ENCODE assay signal across 8 cellular contexts in genomic region chr14:73238262-73238852, GRCh38. TPM values are rescaled to one million over a fixed set of nuclear protein-coding genes. Genes with fewer than 3 reads are reported as not detected.
DNase-seq lines count a peak whose midpoint lies in the region; ATAC-seq and TF ChIP-seq lines count a peak whose summit lies in the region.

No MANE protein-coding gene starts in this region.

- POLR2A ChIA-PET in AG04450 (lab: Yijun Ruan, JAX), result interaction anchor here (0.5 to 1.5 kb wide), 6 partner anchors 10 to 228 kb away, joined by 3 to 6 read pairs (median 3); partner anchors contain the start of gene PSEN1
- POLR2A ChIA-PET in HEK293 (lab: Yijun Ruan, JAX), result interaction anchor here (0.7 to 2.1 kb wide), 3 partner anchors 102 to 220 kb away, joined by 3 to 8 read pairs (median 4); partner anchors contain the start of genes NUMB, PSEN1 and RBM25

- H3K9me3 ChIP-seq in AG04450 (ENCODE audit: control insufficient read depth, insufficient read depth, low read length) (no peaks in the 10 kb centered on the region), HEK293 (ENCODE audit: control insufficient read depth, insufficient read depth, low read depth, low read length) (no peaks in the 10 kb centered on the region)

- H3K27me3 ChIP-seq in AG04450 (ENCODE audit: control insufficient read depth, insufficient read depth, low read length), result peaks cover 37% of the 10 kb centered on the region

- H3K4me1 ChIP-seq in HEK293 (ENCODE audit: control insufficient read depth, insufficient read depth, low read length), result peaks cover 13% of the 10 kb centered on the region

- ATAC-seq in GM18502 (IDR thresholded peaks at IDR 0.05; ENCODE audit: poor library complexity, unreplicated experiment), result no peak

- H3K27ac ChIP-seq in AG04450 (ENCODE audit: low read depth, low read length), result peak overlapping the region; percentile 0
- peak overlapping the region; percentile 77 for H3K27ac ChIP-seq in HEK293 (ENCODE audit: extremely low read depth, low read depth, low read length)
- peak overlapping the region in 17 of 21 experiments; percentile 19 to 86 (median 61) for H3K27ac ChIP-seq in skin epidermis

- CTCF ChIA-PET in AG04450 (lab: Charles Lee), result interaction anchor here (1.2 kb wide), 1 partner anchor 57 kb away, joined by 4 read pairs; no protein-coding TSS in a partner anchor
- CTCF ChIA-PET in HEK293 (lab: Yijun Ruan, JAX), result no interaction called here

- no peak for TF ChIP-seq CTCF in AG04450 (IDR thresholded peaks at IDR 0.05; ENCODE audit: low read depth, low read length)
- TF ChIP-seq CTCF in HEK293 (tag by site-specific recombination; IDR thresholded peaks at IDR 0.05), result no peak

- no peaks in the 10 kb centered on the region for H3K36me3 ChIP-seq in HEK293 (ENCODE audit: control insufficient read depth in 2 of 2, insufficient read depth in 1 of 2, low read length in 2 of 2)

- peak; percentile 18 for DNase-seq in AG04450 (ENCODE audit: low read depth, low spot score)
- peak; percentile 42 to 45 for DNase-seq in activated T-cell treated with anti-CD3 and anti-CD28 coated beads, Interleukin-2, amount 50 U/mL, for 48 hours
- peak; percentile 56 for DNase-seq in hepatic stellate cell (ENCODE audit: low spot score)
- DNase-seq in ureter (ENCODE audit: low spot score), result no peak
- no peak for DNase-seq in anterior cingulate cortex (lab: John Stamatoyannopoulos, UW)

- H3K4me3 ChIP-seq in AG04450 (ENCODE audit: low read depth, low read length) (peak overlapping the region; percentile 40), HEK293 (ENCODE audit: low read depth, low read length) (peak overlapping the region; percentile 54), skin epidermis (peak overlapping the region; percentile 31 to 61 (median 38))

TF ChIP-seq in HEK293, 187 proteins besides CTCF, POLR2A, EP300 and RAD21 (continues in another document):
- TF ChIP-seq KLF9 (tag by site-specific recombination; IDR thresholded peaks at IDR 0.05; ENCODE audit: low read depth) (no peak), ZNF776 (tag by site-specific recombination; IDR thresholded peaks at IDR 0.05; ENCODE audit: borderline replicate concordance) (no peak), ZNF394 (tag by site-specific recombination; IDR thresholded peaks at IDR 0.05; ENCODE audit: borderline replicate concordance) (no peak), ZFP41 (tag by site-specific recombination; IDR thresholded peaks at IDR 0.05; ENCODE audit: borderline replicate concordance) (no peak), ZNF366 (tag by site-specific recombination; conservative IDR thresholded peaks at IDR 0.05) (0 out of 2 replicates have a peak, but pooled peaks have one; percentile 17), ZNF423 (tag by site-specific recombination; IDR thresholded peaks at IDR 0.05) (peak; percentile 79), KLF10 (tag by site-specific recombination; IDR thresholded peaks at IDR 0.05) (peak; percentile 42; the same call in 1 of the 2 replicates), KLF16 (tag by site-specific recombination; IDR thresholded peaks at IDR 0.05) (no peak), ZNF112 (tag by site-specific recombination; IDR thresholded peaks at IDR 0.05) (no peak), ELK4 (IDR thresholded peaks at IDR 0.05; ENCODE audit: borderline replicate concordance, low read depth, low read length) (no peak), ZNF561 (tag by site-specific recombination; IDR thresholded peaks at IDR 0.05; ENCODE audit: borderline replicate concordance) (no peak), ZNF76 (tag by site-specific recombination; IDR thresholded peaks at IDR 0.05; ENCODE audit: borderline replicate concordance, low read depth) (no peak), HOXA7 (CRISPR knock-in tag; IDR thresholded peaks at IDR 0.05; ENCODE audit: borderline replicate concordance) (no peak), ZNF335 (tag by site-specific recombination; conservative IDR thresholded peaks at IDR 0.05) (peak; percentile 73), ZNF223 (tag by site-specific recombination; IDR thresholded peaks at IDR 0.05) (no peak), SP3 (tag by site-specific recombination; IDR thresholded peaks at IDR 0.05) (no peak), BCL6B (tag by site-specific recombination; IDR thresholded peaks at IDR 0.05) (no peak), GFI1B (tag by site-specific recombination; IDR thresholded peaks at IDR 0.05) (no peak), ZBTB17 (tag by site-specific recombination; IDR thresholded peaks at IDR 0.05) (peak; percentile 64), ZNF18 (tag by site-specific recombination; IDR thresholded peaks at IDR 0.05) (no peak), ZNF398 (tag by site-specific recombination; IDR thresholded peaks at IDR 0.05) (0 out of 2 replicates have a peak, but pooled peaks have one; percentile 20), ZBTB48 (tag by site-specific recombination; IDR thresholded peaks at IDR 0.05) (0 out of 2 replicates have a peak, but pooled peaks have one; percentile 32), ZNF501 (tag by site-specific recombination; IDR thresholded peaks at IDR 0.05) (peak; percentile 26; the same call in 1 of the 2 replicates)

RNA-seq across cellular contexts. Expression of gene PAPLN, which starts 1.1 kb away (rescaled TPM):
- 3.1 and 3.4 TPM in 2 replicates for polyA plus RNA-seq in AG04450 (2011; rRNA removed)
- polyA minus RNA-seq in AG04450 (2011; rRNA and poly(A)+ RNA removed), result 2.7 and 3.0 TPM in 2 replicates
- 6.7 TPM for total RNA-seq in ureter

Comparison
In these comparisons a context has a peak if more than half of its experiments do, and no peak if none do; other contexts are left out.
1. DNase-seq: peak in AG04450 (single experiment), activated T-cell treated with anti-CD3 and anti-CD28 coated beads, Interleukin-2, amount 50 U/mL, for 48 hours (2 of 2) and hepatic stellate cell (single experiment); none in ureter (single experiment) and anterior cingulate cortex (0 of 58).
2. H3K27ac ChIP-seq: peak in every context shown above with its lines; median percentile 77 in HEK293; 61 in skin epidermis; 0 in AG04450.
3. Peak in every context shown above with its lines, with median percentiles within 50 percentile points of each other: H3K4me3 ChIP-seq.